26 cellular contexts compared by ENCODE assay signal in genomic region chr2:240423788-240424191, GRCh38. TPM values are rescaled to one million over a fixed set of nuclear protein-coding genes. Genes with fewer than 3 reads are reported as not detected.
DNase-seq lines count a peak whose midpoint lies in the region; ATAC-seq and TF ChIP-seq lines count a peak whose summit lies in the region.
"Had no signal": no experiment of that assay in that cellular context is flagged by ENCODE, and none has a peak within 500 bp of the region (broad histone marks: within the 10 kb centered on the region; RNA-seq: fewer than 3 reads in every experiment).

No MANE protein-coding gene starts in this region.

- H3K9ac ChIP-seq in colonic mucosa (ENCODE audit: low read depth in 2 of 2, low read length in 2 of 2), result no peak overlapping the region

- H3K36me3 Mint-ChIP-seq in osteocyte (ENCODE audit: unreplicated experiment), result no peaks in the 10 kb centered on the region
- H3K36me3 Mint-ChIP-seq: stimulated activated memory B cell treated with anti-CD40 and anti-IgM and Interleukin-4, amounts not matched to agents 10 μg/mL and 1 μg/mL and 100 μg/mL, for 72 hours had no signal

- H3K4me1 ChIP-seq in right cardiac atrium (ENCODE audit: control insufficient read depth, insufficient read depth, low read length) (no peaks in the 10 kb centered on the region), transverse colon (no peaks in the 10 kb centered on the region), colonic mucosa (no peaks in the 10 kb centered on the region)
- H3K4me1 ChIP-seq: foreskin keratinocyte, psoas muscle had no signal

- 86% methylated on average over 17 of the region's 17 CpGs for WGBS in right cardiac atrium
- 87 to 100% methylated on average over 1 to 17 of the region's 17 CpGs for WGBS in transverse colon (ENCODE audit: low coverage in 1 of 2), 2 donors

- ATAC-seq in right cardiac atrium, result no peak
- ATAC-seq: activated naive CD8-positive, alpha-beta T cell treated with anti-CD3 and anti-CD28 coated beads, Interleukin-2, amount 50 U/mL, for 24 hours; activated T-helper 17 cell treated with anti-CD3 and anti-CD28 coated beads, Interleukin-2, amount 50 U/mL, for 72 hours; effector memory CD8-positive, alpha-beta T cell; esophagus mucosa; foreskin keratinocyte; HCT116; stimulated activated memory B cell treated with anti-CD40 and anti-IgM and Interleukin-4, amounts not matched to agents 10 μg/mL and 1 μg/mL and 100 μg/mL, for 72 hours; T-helper 17 cell had no signal

- H3K9me3 ChIP-seq in right cardiac atrium (ENCODE audit: control insufficient read depth, low read length) (no peaks in the 10 kb centered on the region), transverse colon (peaks cover 5 to 6% of the 10 kb centered on the region in 2 donors), colonic mucosa (no peaks in the 10 kb centered on the region)

- no peak overlapping the region for H3K4me3 Mint-ChIP-seq in osteocyte (ENCODE audit: unreplicated experiment)
- H3K4me3 Mint-ChIP-seq: activated naive CD8-positive, alpha-beta T cell treated with anti-CD3 and anti-CD28 coated beads, Interleukin-2, amount 50 U/mL, for 24 hours; activated T-helper 17 cell treated with anti-CD3 and anti-CD28 coated beads, Interleukin-2, amount 50 U/mL, for 72 hours; effector memory CD8-positive, alpha-beta T cell; stimulated activated memory B cell treated with anti-CD40 and anti-IgM and Interleukin-4, amounts not matched to agents 10 μg/mL and 1 μg/mL and 100 μg/mL, for 72 hours; T-helper 17 cell had no signal

- H3K4me1 Mint-ChIP-seq in osteocyte (ENCODE audit: unreplicated experiment), result no peaks in the 10 kb centered on the region
- H3K4me1 Mint-ChIP-seq: stimulated activated memory B cell treated with anti-CD40 and anti-IgM and Interleukin-4, amounts not matched to agents 10 μg/mL and 1 μg/mL and 100 μg/mL, for 72 hours; T-helper 17 cell had no signal

- H3K27ac Mint-ChIP-seq in osteocyte (ENCODE audit: unreplicated experiment), result no peak overlapping the region
- H3K27ac Mint-ChIP-seq: activated naive CD8-positive, alpha-beta T cell treated with anti-CD3 and anti-CD28 coated beads, Interleukin-2, amount 50 U/mL, for 24 hours; activated T-helper 17 cell treated with anti-CD3 and anti-CD28 coated beads, Interleukin-2, amount 50 U/mL, for 72 hours; effector memory CD8-positive, alpha-beta T cell; stimulated activated memory B cell treated with anti-CD40 and anti-IgM and Interleukin-4, amounts not matched to agents 10 μg/mL and 1 μg/mL and 100 μg/mL, for 72 hours; T-helper 17 cell had no signal

- TF ChIP-seq CTCF in osteocyte (IDR thresholded peaks at IDR 0.05), result no peak
- TF ChIP-seq CTCF in transverse colon (IDR thresholded peaks at IDR 0.05), result no peak
- TF ChIP-seq CTCF in colonic mucosa (IDR thresholded peaks at IDR 0.05), result no peak

- TF ChIP-seq POLR2A in transverse colon (IDR thresholded peaks at IDR 0.05), result no peak

- peak; percentile 0 for DNase-seq in stimulated activated CD4-positive, alpha-beta T cell treated with anti-CD3 and anti-CD28 coated beads, Interleukin-4, amount 100 ng/mL, for 1 hour
- DNase-seq in stimulated activated CD4-positive, alpha-beta T cell treated with anti-CD3 and anti-CD28 coated beads, Interleukin-2, amount 100 ng/mL, for 48 hours, result no peak
- DNase-seq in right cardiac atrium (peak in 2 of 3 donors; percentile 29 to 32), osteocyte (ENCODE audit: extremely low spot score, unreplicated experiment) (peak; percentile 78), ureter (ENCODE audit: low spot score) (peak; percentile 39), NCI-H128 (lab: John Stamatoyannopoulos, UW; ENCODE audit: unreplicated experiment) (no peak), transverse colon (no peak), colonic mucosa (no peak)
- DNase-seq: activated CD4-positive, alpha-beta T cell treated with anti-CD3 and anti-CD28 coated beads, Interleukin-2, amount 50 U/mL, for 1 hour; activated naive CD8-positive, alpha-beta T cell treated with anti-CD3 and anti-CD28 coated beads, Interleukin-2, amount 50 U/mL, for 24 hours; effector memory CD8-positive, alpha-beta T cell; foreskin keratinocyte; NCI-H1092; NCI-H187 treated with DMSO at 0.1 percent for 48 hours; NCI-H2227 treated with DMSO at 0.1 percent for 48 hours; NCI-H748 treated with DMSO at 0.1 percent for 48 hours; psoas muscle; RPMI8226 had no signal

- intact Hi-C loops in right cardiac atrium (cut with DNase I), result no loop called here
- intact Hi-C loops in transverse colon (cut with DNase I; ENCODE audit: low total_unique reads), result no loop called here
- intact Hi-C loops in colonic mucosa (cut with DNase I), result no loop called here

- no peaks in the 10 kb centered on the region for H3K36me3 ChIP-seq in transverse colon
- H3K36me3 ChIP-seq in colonic mucosa, result no peaks in the 10 kb centered on the region
- H3K36me3 ChIP-seq: thoracic aorta had no signal

- H3K4me3 ChIP-seq in right cardiac atrium (ENCODE audit: low read length) (no peak overlapping the region), transverse colon (no peak overlapping the region), colonic mucosa (no peak overlapping the region)
- H3K4me3 ChIP-seq: psoas muscle, SK-N-MC, smooth muscle cell, thoracic aorta had no signal

- H3K9me3 Mint-ChIP-seq in osteocyte (ENCODE audit: unreplicated experiment), result peaks cover 11% of the 10 kb centered on the region
- H3K9me3 Mint-ChIP-seq: activated T-helper 17 cell treated with anti-CD3 and anti-CD28 coated beads, Interleukin-2, amount 50 U/mL, for 72 hours had no signal

- H3K27me3 ChIP-seq in right cardiac atrium (ENCODE audit: control insufficient read depth, insufficient read depth), result no peaks in the 10 kb centered on the region
- no peaks in the 10 kb centered on the region for H3K27me3 ChIP-seq in transverse colon
- no peaks in the 10 kb centered on the region for H3K27me3 ChIP-seq in colonic mucosa
- H3K27me3 ChIP-seq: foreskin keratinocyte had no signal

- peaks cover 5% of the 10 kb centered on the region for H3K27me3 Mint-ChIP-seq in osteocyte (ENCODE audit: unreplicated experiment)

- in situ Hi-C loops in transverse colon (cut with MboI; ENCODE audit: low pct_ligation_motif_present in 1 of 4, low pct_unique_long_range_greater_than_20kb in 1 of 4, low sequenced_read_pairs in 3 of 4), result no loop called here

- H3K27ac ChIP-seq in right cardiac atrium (ENCODE audit: low read length) (no peak overlapping the region), transverse colon (no peak overlapping the region), colonic mucosa (no peak overlapping the region)
- H3K27ac ChIP-seq: foreskin keratinocyte, psoas muscle, SK-N-MC, thoracic aorta had no signal

- no peak for TF ChIP-seq EP300 in transverse colon (IDR thresholded peaks at IDR 0.05; ENCODE audit: low read depth)

RNA-seq across cellular contexts. Expression of gene GPC1, which starts 11.7 kb away (rescaled TPM):
- 100 to 1,000 TPM in 2 of 4 donors, 10 to 100 TPM in 2; 75.8 to 107 (median 94.8) TPM for total RNA-seq in right cardiac atrium
- polyA plus RNA-seq in right cardiac atrium, result 118 TPM
- total RNA-seq in osteocyte, result 148 and 149 TPM in 2 replicates
- 88.1 TPM for total RNA-seq in ureter
- 10 to 100 TPM; 10.4 to 31.8 (median 18.0) TPM for total RNA-seq in transverse colon
- 10 to 100 TPM; 19.0 to 23.1 TPM for total RNA-seq in colonic mucosa

Comparison
In these comparisons a context has a peak if more than half of its experiments do, and no peak if none do; other contexts are left out.
1. DNase-seq: peak in stimulated activated CD4-positive, alpha-beta T cell treated with anti-CD3 and anti-CD28 coated beads, Interleukin-4, amount 100 ng/mL, for 1 hour (single experiment), right cardiac atrium (2 of 3), osteocyte (single experiment) and ureter (single experiment); none in stimulated activated CD4-positive, alpha-beta T cell treated with anti-CD3 and anti-CD28 coated beads, Interleukin-2, amount 100 ng/mL, for 48 hours (0 of 2), NCI-H128 (single experiment), transverse colon (single experiment) and colonic mucosa (single experiment).